In the genomic region with DNA sequence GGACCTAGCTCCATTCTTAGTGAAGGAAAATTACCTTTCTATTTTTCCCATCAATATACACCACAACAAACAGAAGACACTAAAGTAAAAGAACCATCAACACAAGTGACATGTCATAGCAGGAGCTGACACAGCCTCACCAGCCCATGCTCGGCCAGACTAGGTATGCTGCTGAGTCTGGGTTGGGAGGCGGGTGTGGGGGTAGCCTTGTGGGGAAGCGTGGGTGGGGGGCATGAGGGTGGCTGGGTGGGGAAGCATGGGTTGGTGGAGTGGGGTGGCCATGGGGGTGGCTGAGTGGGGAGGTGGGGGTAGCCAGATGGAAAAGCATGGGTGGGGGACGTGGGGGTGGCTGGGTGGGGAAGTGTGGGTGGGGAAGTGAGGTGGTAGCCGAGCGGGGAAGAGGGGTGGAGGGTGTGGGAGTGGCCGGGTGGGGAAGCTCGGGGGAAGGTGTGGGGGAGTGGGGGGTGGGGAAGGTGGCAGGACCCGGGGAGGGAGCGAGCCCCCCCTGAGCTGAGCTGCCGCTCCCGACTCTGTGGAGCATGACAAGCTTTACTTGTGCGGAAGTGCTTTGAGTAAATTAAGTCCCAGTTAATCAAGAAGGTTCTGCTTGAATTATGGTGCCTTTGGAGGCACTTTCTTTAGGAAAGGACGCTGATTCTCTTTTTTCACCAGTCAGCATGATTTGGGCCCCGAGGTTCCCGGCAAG, we compare ENCODE assay signal across 17 cellular contexts.
DNase-seq lines count a peak whose midpoint lies in the region; ATAC-seq and TF ChIP-seq lines count a peak whose summit lies in the region.
"Had no signal": no experiment of that assay in that cellular context is flagged by ENCODE, and none has a peak within 500 bp of the region (broad histone marks: within the 10 kb centered on the region; RNA-seq: fewer than 3 reads in every experiment).

No MANE protein-coding gene starts in this region.

- peaks cover 6% of the 10 kb centered on the region for H3K27me3 Mint-ChIP-seq in activated CD8-positive, alpha-beta T cell treated with anti-CD3 and anti-CD28 coated beads, Interleukin-2, amount 10 ng/mL, durations not matched to agents 7 days and 5 days (ENCODE audit: low read depth)
- H3K27me3 Mint-ChIP-seq in activated naive CD4-positive, alpha-beta T cell treated with anti-CD3 and anti-CD28 coated beads for 36 hours (ENCODE audit: low read depth) = peaks cover 2% of the 10 kb centered on the region

- peak overlapping the region; percentile 9 for H2BK120ac ChIP-seq in mesenchymal stem cell (ENCODE audit: low read depth, low read length)

- H3K27ac ChIP-seq in mesenchymal stem cell (ENCODE audit: low read length, poor library complexity, severe bottlenecking) = no peak overlapping the region
- H3K27ac ChIP-seq in suprapubic skin = no peak overlapping the region
- H3K27ac ChIP-seq: WERI-Rb-1 had no signal

- no peak for TF ChIP-seq POLR2A in suprapubic skin (IDR thresholded peaks at IDR 0.05)

- TF ChIP-seq CTCF in suprapubic skin (IDR thresholded peaks at IDR 0.05) = no peak

- intact Hi-C loops in activated naive CD4-positive, alpha-beta T cell treated with anti-CD3 and anti-CD28 coated beads for 36 hours (cut with micrococcal nuclease) = no loop called here

- no peak overlapping the region for H3K27ac Mint-ChIP-seq in activated CD8-positive, alpha-beta T cell treated with anti-CD3 and anti-CD28 coated beads, Interleukin-2, amount 10 ng/mL, durations not matched to agents 7 days and 5 days
- H3K27ac Mint-ChIP-seq in activated naive CD4-positive, alpha-beta T cell treated with anti-CD3 and anti-CD28 coated beads for 36 hours = no peak overlapping the region

- no peak overlapping the region for H3K9ac ChIP-seq in mesenchymal stem cell (ENCODE audit: low read length)

- peak overlapping the region in 1 of 2 experiments; percentile 82 for H3K18ac ChIP-seq in mesenchymal stem cell (ENCODE audit: low read depth in 1 of 2, low read length in 2 of 2)

- no peak overlapping the region for H2AFZ ChIP-seq in mesenchymal stem cell (ENCODE audit: low read depth, low read length)

- H3K4me3 Mint-ChIP-seq in activated CD8-positive, alpha-beta T cell treated with anti-CD3 and anti-CD28 coated beads, Interleukin-2, amount 10 ng/mL, durations not matched to agents 7 days and 5 days = no peak overlapping the region
- H3K4me3 Mint-ChIP-seq in activated naive CD4-positive, alpha-beta T cell treated with anti-CD3 and anti-CD28 coated beads for 36 hours = no peak overlapping the region

- no peak for ATAC-seq in activated CD8-positive, alpha-beta T cell treated with anti-CD3 and anti-CD28 coated beads, Interleukin-2, amount 10 ng/mL, durations not matched to agents 7 days and 5 days
- ATAC-seq: left cardiac atrium, PC-3 had no signal

- CTCF ChIA-PET in activated CD8-positive, alpha-beta T cell treated with anti-CD3 and anti-CD28 coated beads, Interleukin-2, amount 10 ng/mL, durations not matched to agents 7 days and 5 days (lab: Charles Lee) = no interaction called here
- CTCF ChIA-PET in activated naive CD4-positive, alpha-beta T cell treated with anti-CD3 and anti-CD28 coated beads for 36 hours (lab: Charles Lee) = no interaction called here

- TF ChIP-seq EP300 in suprapubic skin (IDR thresholded peaks at IDR 0.05) = no peak

- H3K4me3 ChIP-seq in mesenchymal stem cell (ENCODE audit: insufficient read depth in 1 of 2, low read depth in 1 of 2, low read length in 2 of 2) (no peak overlapping the region), suprapubic skin (no peak overlapping the region)

- H2AK5ac ChIP-seq in mesenchymal stem cell (ENCODE audit: low read length, severe bottlenecking) = no peak overlapping the region

- H3K23ac ChIP-seq in mesenchymal stem cell (ENCODE audit: low read length in 2 of 2) = no peak overlapping the region

- POLR2A ChIA-PET in activated CD8-positive, alpha-beta T cell treated with anti-CD3 and anti-CD28 coated beads, Interleukin-2, amount 10 ng/mL, durations not matched to agents 7 days and 5 days (lab: Charles Lee) = no interaction called here

- peaks cover 13% of the 10 kb centered on the region for H3K4me1 Mint-ChIP-seq in activated CD8-positive, alpha-beta T cell treated with anti-CD3 and anti-CD28 coated beads, Interleukin-2, amount 10 ng/mL, durations not matched to agents 7 days and 5 days (ENCODE audit: low read depth)
- H3K4me1 Mint-ChIP-seq in activated naive CD4-positive, alpha-beta T cell treated with anti-CD3 and anti-CD28 coated beads for 36 hours (ENCODE audit: low read depth) = peaks cover 10% of the 10 kb centered on the region
- H3K4me1 Mint-ChIP-seq: CD14-positive monocyte had no signal

- H3K36me3 Mint-ChIP-seq in activated CD8-positive, alpha-beta T cell treated with anti-CD3 and anti-CD28 coated beads, Interleukin-2, amount 10 ng/mL, durations not matched to agents 7 days and 5 days (ENCODE audit: low read depth) = no peaks in the 10 kb centered on the region
- H3K36me3 Mint-ChIP-seq in activated naive CD4-positive, alpha-beta T cell treated with anti-CD3 and anti-CD28 coated beads for 36 hours (ENCODE audit: low read depth) = no peaks in the 10 kb centered on the region
- H3K36me3 Mint-ChIP-seq: CD14-positive monocyte had no signal

- H3K4me1 ChIP-seq in mesenchymal stem cell (ENCODE audit: control insufficient read depth, insufficient read depth, low read depth, low read length) = no peaks in the 10 kb centered on the region
- H3K4me1 ChIP-seq in suprapubic skin = peaks cover 24% of the 10 kb centered on the region

- H3K14ac ChIP-seq in mesenchymal stem cell (ENCODE audit: low read length in 2 of 2) = no peak overlapping the region

- H2BK15ac ChIP-seq in mesenchymal stem cell (ENCODE audit: low read depth, poor library complexity, severe bottlenecking) = no peak overlapping the region

- H3K27me3 ChIP-seq in mesenchymal stem cell (ENCODE audit: control insufficient read depth in 1 of 2, insufficient read depth in 1 of 2, low read length in 2 of 2) (peaks cover 0 to 6% of the 10 kb centered on the region in 2 experiments), suprapubic skin (no peaks in the 10 kb centered on the region)

- H2BK5ac ChIP-seq in mesenchymal stem cell (ENCODE audit: low read depth, low read length, poor library complexity, severe bottlenecking) = no peak overlapping the region

- 91% methylated on average over 15 of the region's 16 CpGs for WGBS in mesenchymal stem cell
- WGBS in suprapubic skin = 84% methylated on average over 16 of the region's 16 CpGs

- no peaks in the 10 kb centered on the region for H3K9me3 ChIP-seq in mesenchymal stem cell (ENCODE audit: control insufficient read depth, low read length)
- H3K9me3 ChIP-seq in suprapubic skin = no peaks in the 10 kb centered on the region

- peak; percentile 44 for DNase-seq in activated CD8-positive, alpha-beta memory T cell treated with anti-CD3 and anti-CD28 coated beads for 24 hours
- no peak for DNase-seq in activated CD8-positive, alpha-beta memory T cell treated with anti-CD3 and anti-CD28 coated beads, Interleukin-2, amount 50 U/mL, for 4 hours
- DNase-seq in activated CD8-positive, alpha-beta T cell treated with anti-CD3 and anti-CD28 coated beads, Interleukin-2, amount 10 ng/mL, durations not matched to agents 7 days and 5 days = peak; percentile 10
- no peak for DNase-seq in mesenchymal stem cell
- peak; percentile 41 to 60 for DNase-seq in suprapubic skin (ENCODE audit: low spot score in 2 of 2)
- no peak for DNase-seq in AG08395 (ENCODE audit: low spot score)
- DNase-seq in activated naive CD4-positive, alpha-beta T cell treated with Interleukin-2 at 50 U/mL for 16 hours = no peak
- DNase-seq in activated naive CD4-positive, alpha-beta T cell treated with anti-CD3 and anti-CD28 coated beads for 36 hours = no peak
- DNase-seq: DMS53, hypothalamus, left cardiac atrium, NCI-H1436 treated with DMSO at 0.1 percent for 48 hours, NCI-H774, nucleus accumbens, PC-3, WERI-Rb-1 had no signal

- H3K79me1 ChIP-seq in mesenchymal stem cell (replicated peaks; ENCODE audit: low read length, poor library complexity, severe bottlenecking) = no peaks in the 10 kb centered on the region

- H4K91ac ChIP-seq in mesenchymal stem cell (ENCODE audit: low read length) = peak overlapping the region; percentile 53

- H3K9me3 Mint-ChIP-seq in activated CD8-positive, alpha-beta T cell treated with anti-CD3 and anti-CD28 coated beads, Interleukin-2, amount 10 ng/mL, durations not matched to agents 7 days and 5 days (ENCODE audit: insufficient read depth) = no peaks in the 10 kb centered on the region
- H3K9me3 Mint-ChIP-seq in activated naive CD4-positive, alpha-beta T cell treated with anti-CD3 and anti-CD28 coated beads for 36 hours = no peaks in the 10 kb centered on the region

- H3K4ac ChIP-seq in mesenchymal stem cell (ENCODE audit: low read depth in 1 of 2, low read length in 2 of 2) = peak overlapping the region in 1 of 2 experiments; percentile 47

- no peaks in the 10 kb centered on the region for H3K36me3 ChIP-seq in mesenchymal stem cell (ENCODE audit: control insufficient read depth in 1 of 2, insufficient read depth in 2 of 2, low read depth in 1 of 2, low read length in 2 of 2)
- H3K36me3 ChIP-seq in suprapubic skin = no peaks in the 10 kb centered on the region
- H3K36me3 ChIP-seq: WERI-Rb-1 had no signal

- peak overlapping the region; percentile 70 to 88 for H2BK12ac ChIP-seq in mesenchymal stem cell (ENCODE audit: low read length in 2 of 2)

- H3K4me2 ChIP-seq in mesenchymal stem cell (ENCODE audit: low read length, poor library complexity, severe bottlenecking) = no peak overlapping the region

- peak overlapping the region; percentile 1 for H4K8ac ChIP-seq in mesenchymal stem cell (ENCODE audit: low read length)

Comparison
In these comparisons a context has a peak if more than half of its experiments do, and no peak if none do; other contexts are left out.
1. DNase-seq: peak in activated CD8-positive, alpha-beta memory T cell treated with anti-CD3 and anti-CD28 coated beads for 24 hours (single experiment), activated CD8-positive, alpha-beta T cell treated with anti-CD3 and anti-CD28 coated beads, Interleukin-2, amount 10 ng/mL, durations not matched to agents 7 days and 5 days (single experiment) and suprapubic skin (2 of 2); none in activated CD8-positive, alpha-beta memory T cell treated with anti-CD3 and anti-CD28 coated beads, Interleukin-2, amount 50 U/mL, for 4 hours (single experiment), mesenchymal stem cell (single experiment), AG08395 (single experiment), activated naive CD4-positive, alpha-beta T cell treated with Interleukin-2 at 50 U/mL for 16 hours (single experiment) and activated naive CD4-positive, alpha-beta T cell treated with anti-CD3 and anti-CD28 coated beads for 36 hours (single experiment).